8 cellular contexts compared by ENCODE assay signal in the genomic region with DNA sequence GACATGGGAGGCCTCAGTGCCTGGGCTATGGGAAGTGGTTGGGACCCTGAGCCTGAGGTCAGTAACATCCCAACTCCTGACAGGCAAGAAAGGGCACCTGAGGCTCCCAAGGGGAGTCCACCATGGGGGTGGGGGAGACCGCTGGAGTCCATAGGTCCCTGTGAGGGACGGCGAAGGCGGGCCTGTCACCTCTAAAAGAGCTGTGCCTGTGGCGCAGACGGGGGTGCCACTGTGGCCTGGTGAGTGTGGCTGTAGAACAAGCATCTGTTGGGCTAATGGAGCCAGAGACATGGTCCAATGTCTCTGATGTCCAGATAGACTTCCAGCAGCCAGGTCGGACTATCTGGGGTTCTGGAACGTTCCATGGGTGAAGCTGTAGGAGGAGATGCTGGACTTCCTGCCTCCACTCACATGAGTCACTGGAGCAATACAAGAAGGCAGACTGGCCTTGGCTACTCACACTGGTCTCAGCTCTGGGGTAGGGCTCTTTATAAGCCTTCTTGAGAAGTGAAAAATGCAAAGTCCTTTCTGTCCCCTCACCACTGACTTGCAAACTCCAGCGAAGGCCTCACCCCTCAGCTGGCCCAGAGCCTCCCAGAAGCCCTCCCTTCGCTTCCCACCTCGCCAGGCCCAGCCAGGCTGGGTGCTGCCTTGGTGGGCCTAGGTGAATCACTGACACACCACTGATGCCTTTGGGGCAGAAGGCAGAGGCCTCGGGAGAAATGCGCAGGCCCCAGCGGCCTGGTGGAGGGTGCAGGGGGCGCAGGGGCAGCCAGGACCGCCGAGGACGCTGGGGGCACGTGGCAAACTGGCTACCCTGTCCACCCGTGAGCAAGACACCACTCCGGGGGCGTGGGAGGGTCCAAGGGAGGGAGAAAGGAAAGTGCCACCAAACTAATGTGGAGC. TPM values are rescaled to one million over a fixed set of nuclear protein-coding genes. Genes with fewer than 3 reads are reported as not detected.
DNase-seq lines count a peak whose midpoint lies in the region; ATAC-seq and TF ChIP-seq lines count a peak whose summit lies in the region.

No MANE protein-coding gene starts in this region.

- peaks cover 0 to 10% (median 0%) of the 10 kb centered on the region in 4 donors for H3K4me1 ChIP-seq in right lobe of liver
- H3K4me1 ChIP-seq in thyroid gland, result peaks cover 9 to 23% of the 10 kb centered on the region in 2 donors

- WGBS in right lobe of liver (ENCODE audit: insufficient coverage, low coverage, low lambda C conversion rate, missing lambda C conversion rate), result 89% methylated on average over 5 of the region's 22 CpGs
- 90 to 91% methylated on average over 19 of the region's 22 CpGs for WGBS in thyroid gland, 2 donors

- ATAC-seq in right lobe of liver (peak in 3 of 4 donors; percentile 4 to 43 (median 21)), HG02973 (IDR thresholded peaks at IDR 0.05; ENCODE audit: unreplicated experiment) (no peak)

- peak; percentile 38 for DNase-seq in ELF-1 (ENCODE audit: low read depth, low spot score)
- peak; percentile 54 for DNase-seq in NCI-H69 (lab: John Stamatoyannopoulos, UW)
- peak; percentile 76 for DNase-seq in brain microvascular endothelial cell
- no peak for DNase-seq in right lobe of liver
- DNase-seq in thyroid gland, result peak in 1 of 2 donors; percentile 30
- no peak for DNase-seq in DMS153 treated with DMSO at 0.1 percent for 48 hours (lab: John Stamatoyannopoulos, UW; ENCODE audit: unreplicated experiment)
- no peak for DNase-seq in COLO829 (ENCODE audit: low spot score)

- TF ChIP-seq CTCF in brain microvascular endothelial cell (IDR thresholded peaks at IDR 0.05; ENCODE audit: low read depth, low read length, missing control alignments), result peak; percentile 7
- no peak for TF ChIP-seq CTCF in right lobe of liver (IDR thresholded peaks at IDR 0.05)
- TF ChIP-seq CTCF in thyroid gland (IDR thresholded peaks at IDR 0.05), result no peak

- H3K27me3 ChIP-seq in brain microvascular endothelial cell (replicated peaks), result no peaks in the 10 kb centered on the region
- no peaks in the 10 kb centered on the region for H3K27me3 ChIP-seq in right lobe of liver
- H3K27me3 ChIP-seq in thyroid gland, result no peaks in the 10 kb centered on the region

- no peaks in the 10 kb centered on the region for H3K9me3 ChIP-seq in right lobe of liver
- no peaks in the 10 kb centered on the region for H3K9me3 ChIP-seq in thyroid gland

- H3K36me3 ChIP-seq in brain microvascular endothelial cell (replicated peaks) (no peaks in the 10 kb centered on the region), right lobe of liver (no peaks in the 10 kb centered on the region), thyroid gland (no peaks in the 10 kb centered on the region)

- TF ChIP-seq POLR2A in right lobe of liver (IDR thresholded peaks at IDR 0.05), result no peak
- TF ChIP-seq POLR2A in thyroid gland (IDR thresholded peaks at IDR 0.05), result no peak

- intact Hi-C loops in right lobe of liver (cut with DNase I) (loop anchor here in 1 of 2 donors (10.0 kb wide), 1 partner anchor 139 kb away; no protein-coding TSS in a partner anchor), thyroid gland (cut with DNase I) (loop anchor here (5.0 kb wide), 1 partner anchor 146 kb away; the partner anchor contains the start of gene AMN)

- H3K27ac ChIP-seq in brain microvascular endothelial cell (peak overlapping the region; percentile 68), right lobe of liver (peak overlapping the region in 1 of 3 donors; percentile 24), thyroid gland (peak overlapping the region in 2 of 3 donors; percentile 46 to 63)

- in situ Hi-C loops in brain microvascular endothelial cell (cut with HindIII; ENCODE audit: low pct_ligation_motif_present, low sequenced_read_pairs), result no loop called here

- H3K4me3 ChIP-seq in brain microvascular endothelial cell (ENCODE audit: low read depth, low read length) (no peak overlapping the region), right lobe of liver (no peak overlapping the region), thyroid gland (replicated peaks in 1 of 3) (no peak overlapping the region)

RNA-seq across cellular contexts. Expression of gene TRAF3, which starts 1.1 kb away (rescaled TPM):
- total RNA-seq in right lobe of liver, result 10 to 100 TPM in 1 of 6 experiments, 1 to 10 TPM in 5; 5.6 to 10.5 (median 8.3) TPM
- 10 to 100 TPM; 15.9 to 24.9 (median 18.6) TPM for total RNA-seq in thyroid gland

Comparison
In these comparisons a context has a peak if more than half of its experiments do, and no peak if none do; other contexts are left out.
1. DNase-seq: peak in ELF-1 (single experiment), NCI-H69 (single experiment) and brain microvascular endothelial cell (single experiment); none in right lobe of liver (0 of 3), DMS153 treated with DMSO at 0.1 percent for 48 hours (single experiment) and COLO829 (single experiment).